ENCODE assay signal across 8 cellular contexts in genomic region chrX:71181910-71182799, GRCh38.
DNase-seq lines count a peak whose midpoint lies in the region; ATAC-seq and TF ChIP-seq lines count a peak whose summit lies in the region.

No MANE protein-coding gene starts in this region.

- H3K4me3 Mint-ChIP-seq in nephron = peak overlapping the region; percentile 80 to 96 (median 91)

- no peaks in the 10 kb centered on the region for H4K20me1 ChIP-seq in DOHH2 (ENCODE audit: control insufficient read depth, insufficient read depth, low read depth, low read length)

- no peak for TF ChIP-seq CTCF in DOHH2 (IDR thresholded peaks at IDR 0.05; ENCODE audit: low read depth, low read length, poor library complexity, severe bottlenecking)
- TF ChIP-seq CTCF in nephron (IDR thresholded peaks at IDR 0.05; ENCODE audit: unreplicated experiment in 3 of 3) = no peak

- peak overlapping the region; percentile 84 for H3K4me2 ChIP-seq in DOHH2 (ENCODE audit: low read length)

- ATAC-seq in GM21825 (IDR thresholded peaks at IDR 0.05; ENCODE audit: unreplicated experiment) = peak; percentile 73
- peak; percentile 84 for ATAC-seq in stimulated activated naive CD8-positive, alpha-beta T cell treated with anti-CD3 and anti-CD28 coated beads, Interleukin-15, Interleukin-2, amounts not matched to agents 100 U/mL and 50 U/mL, for 24 hours

- H3K9me2 ChIP-seq in DOHH2 (replicated peaks; ENCODE audit: control insufficient read depth, low read length) = no peaks in the 10 kb centered on the region

- H3K4me1 Mint-ChIP-seq in nephron = peaks cover 49% of the 10 kb centered on the region

- H3K27me3 ChIP-seq in DOHH2 (ENCODE audit: control insufficient read depth, low read length) = no peaks in the 10 kb centered on the region

- H3K36me3 Mint-ChIP-seq in nephron (ENCODE audit: low read depth) = no peaks in the 10 kb centered on the region

- no peaks in the 10 kb centered on the region for H3K9me3 ChIP-seq in DOHH2 (ENCODE audit: control insufficient read depth, insufficient read depth, low read length)
- H3K9me3 ChIP-seq in KOPT-K1 (ENCODE audit: insufficient read depth, low read length, poor library complexity, severe bottlenecking) = no peaks in the 10 kb centered on the region

- DNase-seq in activated gamma-delta T cell (lab: John Stamatoyannopoulos, UW) (peak; percentile 30), fibroblast of the conjunctiva (ENCODE audit: low read depth) (peak; percentile 94)
- DNase-seq in stimulated activated naive CD8-positive, alpha-beta T cell treated with anti-CD3 and anti-CD28 coated beads, Interleukin-15, Interleukin-2, amounts not matched to agents 100 U/mL and 50 U/mL, for 24 hours = peak; percentile 75

- H3K9me3 Mint-ChIP-seq in nephron = peaks cover 4% of the 10 kb centered on the region

- peaks cover 27% of the 10 kb centered on the region for H3K4me1 ChIP-seq in DOHH2 (ENCODE audit: control insufficient read depth, low read length)

- peak; percentile 75 for TF ChIP-seq POLR2A in Raji (IDR thresholded peaks at IDR 0.05; ENCODE audit: insufficient read depth, low read depth, low read length)

- no peaks in the 10 kb centered on the region for H3K27me3 Mint-ChIP-seq in nephron (ENCODE audit: low read depth)

- H3F3A ChIP-seq in DOHH2 (ENCODE audit: control insufficient read depth, insufficient read depth) = peaks cover 2% of the 10 kb centered on the region; the same call in 1 of the 2 replicates

- H3K36me3 ChIP-seq in DOHH2 (ENCODE audit: control insufficient read depth, low read length) (no peaks in the 10 kb centered on the region), KOPT-K1 (ENCODE audit: insufficient read depth, low read length) (peaks cover 12% of the 10 kb centered on the region; the same call in 1 of the 2 replicates)

- peak overlapping the region; percentile 79 for H3K4me3 ChIP-seq in DOHH2 (ENCODE audit: low read length)

- H3K79me2 ChIP-seq in DOHH2 (ENCODE audit: control insufficient read depth, low read length) = no peaks in the 10 kb centered on the region

- H3K27ac Mint-ChIP-seq in nephron = peak overlapping the region; percentile 100

- peak overlapping the region; percentile 89 for H3K27ac ChIP-seq in DOHH2 (ENCODE audit: low read depth, low read length)
- H3K27ac ChIP-seq in KOPT-K1 (ENCODE audit: low read depth, low read length, poor library complexity, severe bottlenecking) = peak overlapping the region; percentile 97

Comparison
In these comparisons a context has a peak if more than half of its experiments do, and no peak if none do; other contexts are left out.
1. Peak in every context shown above with its lines: DNase-seq, ATAC-seq, H3K4me3 ChIP-seq and H3K27ac ChIP-seq.
2. DNase-seq: peak in every context shown above with its lines; median percentile 94 in fibroblast of the conjunctiva; 75 in stimulated activated naive CD8-positive, alpha-beta T cell treated with anti-CD3 and anti-CD28 coated beads, Interleukin-15, Interleukin-2, amounts not matched to agents 100 U/mL and 50 U/mL, for 24 hours; 30 in activated gamma-delta T cell.